In genomic region chr17:40443988-40444899, GRCh38 we compare ENCODE assay signal across 1 cellular context.
TF ChIP-seq lines count a peak whose summit lies in the region.

No MANE protein-coding gene starts in this region.

TF ChIP-seq in K562, 482 proteins besides CTCF, POLR2A, EP300 and RAD21:
- TF ChIP-seq CHD1 (IDR thresholded peaks at IDR 0.05; ENCODE audit: low read length) (no peak), NBN (IDR thresholded peaks at IDR 0.05; ENCODE audit: low read depth) (no peak), ARID3B (CRISPR knock-in tag; IDR thresholded peaks at IDR 0.05; ENCODE audit: borderline replicate concordance) (no peak), EP400 (IDR thresholded peaks at IDR 0.05) (no peak), ZBTB33 (CRISPR knock-in tag; IDR thresholded peaks at IDR 0.05) (no peak), HNRNPL (IDR thresholded peaks at IDR 0.05; ENCODE audit: low read depth, low read length) (no peak), ZNF217 (CRISPR knock-in tag; IDR thresholded peaks at IDR 0.05) (no peak), CHD7 (IDR thresholded peaks at IDR 0.05; ENCODE audit: low read depth, low read length) (no peak), ZNF398 (CRISPR knock-in tag; IDR thresholded peaks at IDR 0.05) (no peak), NRF1 (conservative IDR thresholded peaks at IDR 0.05 in 1 of 2, IDR thresholded peaks at IDR 0.05 in 1 of 2) (0 out of 4 replicates have a peak, but pooled peaks of 1 of the 2 experiments have one; percentile 12), HNRNPLL (IDR thresholded peaks at IDR 0.05; ENCODE audit: low read depth, low read length, poor library complexity, severe bottlenecking) (peak; percentile 79), STAT6 (CRISPR knock-in tag; IDR thresholded peaks at IDR 0.05) (0 out of 2 replicates have a peak, but pooled peaks have one; percentile 12), TFAP4 (CRISPR knock-in tag; IDR thresholded peaks at IDR 0.05; ENCODE audit: borderline replicate concordance) (0 out of 2 replicates have a peak, but pooled peaks have one; percentile 36), BRCA1 (IDR thresholded peaks at IDR 0.05) (no peak), BRCA1 (CRISPR knock-in tag; IDR thresholded peaks at IDR 0.05) (no peak), SMARCC2 (IDR thresholded peaks at IDR 0.05; ENCODE audit: low read depth) (0 out of 2 replicates have a peak, but pooled peaks have one; percentile 7), SAP30 (IDR thresholded peaks at IDR 0.05; ENCODE audit: borderline replicate concordance, insufficient read depth, low read depth, low read length, poor library complexity, severe bottlenecking) (peak; percentile 8), POLR2G (IDR thresholded peaks at IDR 0.05; ENCODE audit: low read depth, low read length) (no peak), MYNN (IDR thresholded peaks at IDR 0.05) (no peak), MYNN (CRISPR knock-in tag; IDR thresholded peaks at IDR 0.05) (no peak), ZNF140 (CRISPR knock-in tag; IDR thresholded peaks at IDR 0.05) (no peak), MEF2D (tag; conservative IDR thresholded peaks at IDR 0.05; ENCODE audit: low read depth) (no peak), CEBPB (tag; IDR thresholded peaks at IDR 0.05) (0 out of 2 replicates have a peak, but pooled peaks have one; percentile 4), ZNF311 (CRISPR knock-in tag; IDR thresholded peaks at IDR 0.05) (no peak)
